Comparison of ENCODE assay signal across 28 cellular contexts in genomic region chr13:27641711-27642502, GRCh38. TPM values are rescaled to one million over a fixed set of nuclear protein-coding genes. Genes with fewer than 3 reads are reported as not detected.
DNase-seq lines count a peak whose midpoint lies in the region; ATAC-seq, FAIRE-seq and TF ChIP-seq lines count a peak whose summit lies in the region.
"Had no signal": no experiment of that assay in that cellular context is flagged by ENCODE, and none has a peak within 500 bp of the region (broad histone marks: within the 10 kb centered on the region; RNA-seq: fewer than 3 reads in every experiment).

No MANE protein-coding gene starts in this region.

- no peak for TF ChIP-seq EP300 in gastroesophageal sphincter (IDR thresholded peaks at IDR 0.05)

- H3K27me3 ChIP-seq in gastroesophageal sphincter (no peaks in the 10 kb centered on the region), WERI-Rb-1 (ENCODE audit: insufficient read depth, low read depth, severe bottlenecking) (no peaks in the 10 kb centered on the region)
- H3K27me3 ChIP-seq: esophagus squamous epithelium, suprapubic skin had no signal

- TF ChIP-seq POLR2A in GM12891 (IDR thresholded peaks at IDR 0.05; ENCODE audit: low read depth, low read length) (no peak), gastroesophageal sphincter (IDR thresholded peaks at IDR 0.05) (no peak)

- peak overlapping the region in 3 of 4 donors; percentile 27 to 60 (median 31) for H3K27ac ChIP-seq in gastroesophageal sphincter
- no peak overlapping the region for H3K27ac ChIP-seq in WERI-Rb-1
- H3K27ac ChIP-seq: left ventricle myocardium inferior, PC-9, suprapubic skin had no signal

- DNase-seq in GM12891 (ENCODE audit: insufficient read length, low spot score) = no peak
- no peak for DNase-seq in T-helper 17 cell
- no peak for DNase-seq in neural crest cell (ENCODE audit: low read depth, low spot score)
- DNase-seq in WERI-Rb-1 = no peak
- no peak for DNase-seq in kidney glomerular epithelial cell (lab: John Stamatoyannopoulos, UW)
- DNase-seq in left ventricle myocardium superior = no peak
- DNase-seq in DMS153 (lab: John Stamatoyannopoulos, UW) = no peak
- DNase-seq: activated CD4-positive, alpha-beta T cell treated with anti-CD3 and anti-CD28 coated beads, Interleukin-2, amount 50 U/mL, for 48 hours; activated CD4-positive, CD25-positive, alpha-beta regulatory T cell; activated naive CD4-positive, alpha-beta T cell treated with anti-CD3 and anti-CD28 coated beads, Interleukin-2, amount 10 ng/mL, durations not matched to agents 7 days and 5 days; amniotic stem cell; C1 segment of cervical spinal cord; effector CD8-positive, alpha-beta T cell; esophagus squamous epithelium; left ventricle myocardium inferior; NCI-H1048; NCI-H1694; NCI-H510A; NK-92 treated with Interleukin-12 subunit alpha and Interleukin-12 subunit beta, amount 100 ng/mL, for 24 hours; PC-9; posterior cingulate gyrus; right cardiac atrium; Right ventricle myocardium superior; stimulated activated CD4-positive, alpha-beta T cell treated with anti-CD3 and anti-CD28 coated beads, Interleukin-15, amount 100 ng/mL, for 24 hours; stimulated activated naive CD4-positive, alpha-beta T cell; SW 1271 had no signal

- peaks cover 24 to 86% (median 28%) of the 10 kb centered on the region in 3 donors for H3K4me1 ChIP-seq in gastroesophageal sphincter

- H3K36me3 ChIP-seq in gastroesophageal sphincter = no peaks in the 10 kb centered on the region
- peaks cover 3% of the 10 kb centered on the region; the same call in 1 of the 2 replicates for H3K36me3 ChIP-seq in WERI-Rb-1
- H3K36me3 ChIP-seq: esophagus squamous epithelium, left ventricle myocardium inferior, suprapubic skin had no signal

- TF ChIP-seq CTCF in gastroesophageal sphincter (IDR thresholded peaks at IDR 0.05) = no peak
- TF ChIP-seq CTCF in neural crest cell (conservative IDR thresholded peaks at IDR 0.05) = no peak
- no peak for TF ChIP-seq CTCF in WERI-Rb-1 (IDR thresholded peaks at IDR 0.05; ENCODE audit: low read depth, low read length)

- no peaks in the 10 kb centered on the region for H3K27me3 Mint-ChIP-seq in T-helper 17 cell
- H3K27me3 Mint-ChIP-seq in neural crest cell (ENCODE audit: low read depth) = no peaks in the 10 kb centered on the region
- H3K27me3 Mint-ChIP-seq: activated naive CD4-positive, alpha-beta T cell treated with anti-CD3 and anti-CD28 coated beads, Interleukin-2, amount 10 ng/mL, durations not matched to agents 7 days and 5 days had no signal

- H3K9me3 Mint-ChIP-seq in neural crest cell = no peaks in the 10 kb centered on the region
- H3K9me3 Mint-ChIP-seq: activated naive CD4-positive, alpha-beta T cell treated with anti-CD3 and anti-CD28 coated beads, Interleukin-2, amount 10 ng/mL, durations not matched to agents 7 days and 5 days had no signal

- H3K4me1 Mint-ChIP-seq in T-helper 17 cell (peaks cover 40% of the 10 kb centered on the region), neural crest cell (peaks cover 21% of the 10 kb centered on the region)

- H3K4me3 ChIP-seq in gastroesophageal sphincter (no peak overlapping the region), WERI-Rb-1 (ENCODE audit: low read depth, low read length) (no peak overlapping the region)
- H3K4me3 ChIP-seq: esophagus squamous epithelium, left ventricle myocardium inferior, PC-9, suprapubic skin had no signal

- H3K27ac Mint-ChIP-seq in T-helper 17 cell = peak overlapping the region; percentile 72
- H3K27ac Mint-ChIP-seq in neural crest cell (ENCODE audit: unreplicated experiment) = peak overlapping the region; percentile 69
- H3K27ac Mint-ChIP-seq: activated naive CD4-positive, alpha-beta T cell treated with anti-CD3 and anti-CD28 coated beads, Interleukin-2, amount 10 ng/mL, durations not matched to agents 7 days and 5 days had no signal

- H3K4me3 Mint-ChIP-seq in T-helper 17 cell = no peak overlapping the region
- H3K4me3 Mint-ChIP-seq in neural crest cell = no peak overlapping the region
- H3K4me3 Mint-ChIP-seq: activated naive CD4-positive, alpha-beta T cell treated with anti-CD3 and anti-CD28 coated beads, Interleukin-2, amount 10 ng/mL, durations not matched to agents 7 days and 5 days had no signal

- intact Hi-C loops in left ventricle myocardium superior (cut with micrococcal nuclease) = no loop called here

- 72 to 74% methylated on average over 3 to 4 of the region's 4 CpGs for WGBS in gastroesophageal sphincter (ENCODE audit: low coverage in 1 of 2), 2 donors

- no peaks in the 10 kb centered on the region for H3K9me3 ChIP-seq in T-helper 17 cell (ENCODE audit: control insufficient read depth, low read length, poor library complexity, severe bottlenecking)
- H3K9me3 ChIP-seq in gastroesophageal sphincter = no peaks in the 10 kb centered on the region
- no peaks in the 10 kb centered on the region for H3K9me3 ChIP-seq in WERI-Rb-1 (ENCODE audit: severe bottlenecking)
- H3K9me3 ChIP-seq: esophagus squamous epithelium, left ventricle myocardium inferior, suprapubic skin had no signal

- peak; percentile 28 for FAIRE-seq in GM12891 (lab: Jason Lieb, UNC)

- ATAC-seq in T-helper 17 cell (no peak), gastroesophageal sphincter (no peak), left ventricle myocardium superior (no peak)
- ATAC-seq: right cardiac atrium had no signal

- H3K36me3 Mint-ChIP-seq in T-helper 17 cell (ENCODE audit: low read depth) = peaks cover 7% of the 10 kb centered on the region
- peaks cover 3% of the 10 kb centered on the region for H3K36me3 Mint-ChIP-seq in neural crest cell (ENCODE audit: low read depth)

TF ChIP-seq in GM12891, 5 proteins besides CTCF, POLR2A, EP300 and RAD21:
- TF ChIP-seq POLR2AphosphoS5 (IDR thresholded peaks at IDR 0.05; ENCODE audit: low read depth, low read length) (no peak), POU2F2 (IDR thresholded peaks at IDR 0.05; ENCODE audit: low read depth, low read length) (no peak), PAX5 (IDR thresholded peaks at IDR 0.05; ENCODE audit: insufficient read depth, low read length, severe bottlenecking) (no peak), TAF1 (IDR thresholded peaks at IDR 0.05; ENCODE audit: low read depth, low read length) (no peak), SPI1 (IDR thresholded peaks at IDR 0.05; ENCODE audit: low read depth, low read length) (no peak)

RNA-seq across cellular contexts. Expression of gene POLR1D, which starts 20.2 kb away (rescaled TPM):
- 176 TPM for polyA plus RNA-seq in GM12891 (2012; ENCODE audit: low read depth, missing spikeins)
- total RNA-seq in T-helper 17 cell (100 to 1,000 TPM; 129 to 150 TPM), gastroesophageal sphincter (100 to 1,000 TPM; 115 to 137 (median 133) TPM), neural crest cell (92.6 and 100 TPM in 2 replicates), left ventricle myocardium superior (97.4 TPM)

RNA-seq across cellular contexts. Expression of gene LNX2, which starts 21.6 kb away (rescaled TPM):
- polyA plus RNA-seq in GM12891 (2012; ENCODE audit: low read depth, missing spikeins) = 1.3 TPM
- total RNA-seq in T-helper 17 cell (1 to 10 TPM; 4.6 to 6.9 TPM), gastroesophageal sphincter (10 to 100 TPM; 10.6 to 16.0 (median 14.0) TPM), neural crest cell (9.4 and 9.6 TPM in 2 replicates), left ventricle myocardium superior (11.4 TPM)
